Comparison of ENCODE assay signal across 14 cellular contexts in genomic region chr16:27328937-27329336, GRCh38. TPM values are rescaled to one million over a fixed set of nuclear protein-coding genes. Genes with fewer than 3 reads are reported as not detected.
DNase-seq lines count a peak whose midpoint lies in the region; ATAC-seq and TF ChIP-seq lines count a peak whose summit lies in the region.
"Had no signal": no experiment of that assay in that cellular context is flagged by ENCODE, and none has a peak within 500 bp of the region (broad histone marks: within the 10 kb centered on the region; RNA-seq: fewer than 3 reads in every experiment).

No MANE protein-coding gene starts in this region.

- TF ChIP-seq CTCF in heart right ventricle (IDR thresholded peaks at IDR 0.05) (no peak), type B pancreatic cell (conservative IDR thresholded peaks at IDR 0.05) (no peak), progenitor cell of endocrine pancreas (IDR thresholded peaks at IDR 0.05; ENCODE audit: unreplicated experiment) (no peak)

- WGBS in heart right ventricle, 2 donors = 89 to 94% methylated on average over 5 of the region's 5 CpGs
- 91 to 93% (median 93%) methylated on average over 5 of the region's 5 CpGs for WGBS in adipose tissue, 3 donors

- DNase-seq in heart right ventricle (no peak), left ventricle myocardium superior (no peak), type B pancreatic cell (ENCODE audit: extremely low spot score, unreplicated experiment) (no peak), SW480 (ENCODE audit: low spot score) (no peak), progenitor cell of endocrine pancreas (ENCODE audit: low spot score, unreplicated experiment) (no peak), HPDE6-E6E7 (ENCODE audit: extremely low spot score) (no peak)
- DNase-seq: GDM1, KG1, NCI-H2227 treated with DMSO at 0.1 percent for 48 hours, RPMI8226 had no signal

- H3K4me1 Mint-ChIP-seq in type B pancreatic cell (ENCODE audit: unreplicated experiment) (peaks cover 19% of the 10 kb centered on the region), progenitor cell of endocrine pancreas (ENCODE audit: low read depth) (peaks cover 9% of the 10 kb centered on the region)

- H3K27me3 ChIP-seq in heart right ventricle = no peaks in the 10 kb centered on the region
- H3K27me3 ChIP-seq in muscle layer of colon (ENCODE audit: control insufficient read depth in 1 of 2, insufficient read depth in 2 of 2, low read length in 2 of 2) = no peaks in the 10 kb centered on the region

- no peak overlapping the region for H3K4me3 ChIP-seq in heart right ventricle
- no peak overlapping the region for H3K4me3 ChIP-seq in muscle layer of colon (ENCODE audit: low read depth in 1 of 2, low read length in 2 of 2)

- peak overlapping the region; percentile 8 for H3K27ac Mint-ChIP-seq in type B pancreatic cell
- H3K27ac Mint-ChIP-seq in progenitor cell of endocrine pancreas = no peak overlapping the region
- H3K27ac Mint-ChIP-seq: brain had no signal

- ATAC-seq in heart right ventricle (no peak), left ventricle myocardium superior (no peak)
- ATAC-seq: left colon had no signal

- no peaks in the 10 kb centered on the region for H3K9me3 ChIP-seq in heart right ventricle
- no peaks in the 10 kb centered on the region for H3K9me3 ChIP-seq in muscle layer of colon (ENCODE audit: low read length)

- no peak overlapping the region for H3K9ac ChIP-seq in muscle layer of colon (ENCODE audit: low read length)

- peak overlapping the region in 8 of 10 donors; percentile 57 to 100 (median 88) for H3K27ac ChIP-seq in heart right ventricle
- H3K27ac ChIP-seq in adipose tissue (ENCODE audit: low read depth, low read length) = peak overlapping the region; percentile 26
- peak overlapping the region; percentile 92 for H3K27ac ChIP-seq in muscle layer of colon (ENCODE audit: low read depth, low read length)

- peaks cover 9 to 89% (median 49%) of the 10 kb centered on the region in 9 donors for H3K4me1 ChIP-seq in heart right ventricle
- H3K4me1 ChIP-seq in muscle layer of colon (ENCODE audit: insufficient read depth, low read length) = peaks cover 85% of the 10 kb centered on the region

- no peak overlapping the region for H3K4me3 Mint-ChIP-seq in type B pancreatic cell
- no peak overlapping the region for H3K4me3 Mint-ChIP-seq in progenitor cell of endocrine pancreas (ENCODE audit: low read depth)
- H3K4me3 Mint-ChIP-seq: brain had no signal

- H3K36me3 Mint-ChIP-seq in type B pancreatic cell (no peaks in the 10 kb centered on the region), progenitor cell of endocrine pancreas (ENCODE audit: insufficient read depth) (peaks cover 1% of the 10 kb centered on the region)
- H3K36me3 Mint-ChIP-seq: brain had no signal

- H3K9me3 Mint-ChIP-seq in type B pancreatic cell = no peaks in the 10 kb centered on the region
- peaks cover 4% of the 10 kb centered on the region for H3K9me3 Mint-ChIP-seq in progenitor cell of endocrine pancreas (ENCODE audit: low read depth)

- peaks cover 0 to 47% (median 3%) of the 10 kb centered on the region in 9 donors for H3K36me3 ChIP-seq in heart right ventricle
- H3K36me3 ChIP-seq in muscle layer of colon (ENCODE audit: insufficient read depth, low read length) = peaks cover 4% of the 10 kb centered on the region

- intact Hi-C loops in heart right ventricle (cut with DNase I) (loop anchor here in 1 of 10 donors (5.0 kb wide), 1 partner anchor 38 kb away; no protein-coding TSS in a partner anchor), left ventricle myocardium superior (cut with micrococcal nuclease) (no loop called here)

- H3K27me3 Mint-ChIP-seq in type B pancreatic cell = no peaks in the 10 kb centered on the region
- H3K27me3 Mint-ChIP-seq in progenitor cell of endocrine pancreas = no peaks in the 10 kb centered on the region

RNA-seq across cellular contexts. Expression of gene IL4R, which starts 15.2 kb away (rescaled TPM):
- total RNA-seq in heart right ventricle = 10 to 100 TPM in 4 of 10 donors, 1 to 10 TPM in 6; 5.0 to 28.9 (median 9.7) TPM
- polyA plus RNA-seq in heart right ventricle = 10 to 100 TPM; 10.0 to 10.2 TPM
- 9.8 TPM for total RNA-seq in left ventricle myocardium superior
- 10 to 100 TPM; 13.5 to 49.3 (median 29.7) TPM for polyA plus RNA-seq in adipose tissue
- 12.3 and 22.1 TPM in 2 replicates for total RNA-seq in type B pancreatic cell (ENCODE audit: low replicate concordance)
- total RNA-seq in progenitor cell of endocrine pancreas = 23.4 and 23.6 TPM in 2 replicates

Comparison
In these comparisons a context has a peak if more than half of its experiments do, and no peak if none do; other contexts are left out.
1. H3K27ac ChIP-seq: peak in every context shown above with its lines; median percentile 92 in muscle layer of colon; 88 in heart right ventricle; 26 in adipose tissue.